ENCODE assay signal across 13 cellular contexts in the genomic region with DNA sequence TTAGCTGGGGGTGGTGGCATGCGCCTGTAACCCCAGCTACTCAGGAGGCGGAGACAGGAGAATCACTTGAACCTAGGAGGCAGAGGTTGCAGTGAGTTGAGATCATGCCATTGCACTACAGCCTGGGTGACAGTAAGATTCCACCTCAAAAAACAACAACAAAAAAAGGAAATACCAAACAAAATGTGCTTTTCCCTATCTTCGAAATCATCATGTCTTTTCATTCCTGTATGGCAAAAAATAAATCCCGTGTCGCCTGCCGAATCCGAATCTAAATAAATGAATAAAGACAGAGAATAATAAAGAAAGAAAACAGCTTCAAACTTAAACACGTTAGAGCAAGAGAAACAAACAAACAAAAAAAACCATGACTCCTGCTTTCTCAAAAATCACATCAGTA. TPM values are rescaled to one million over a fixed set of nuclear protein-coding genes. Genes with fewer than 3 reads are reported as not detected.
A peak's percentile ranks its signal among the peaks of the same experiment; 100 is the strongest.
DNase-seq lines count a peak whose midpoint lies in the region; ATAC-seq and TF ChIP-seq lines count a peak whose summit lies in the region.
"Had no signal": no experiment of that assay in that cellular context is flagged by ENCODE, and none has a peak within 500 bp of the region (broad histone marks: within the 10 kb centered on the region; RNA-seq: fewer than 3 reads in every experiment).

No MANE protein-coding gene starts in this region.

- no peaks in the 10 kb centered on the region for H3K27me3 Mint-ChIP-seq in activated CD4-positive, alpha-beta T cell treated with anti-CD3 and anti-CD28 coated beads for 36 hours
- H3K27me3 Mint-ChIP-seq in T-cell (no peaks in the 10 kb centered on the region), endothelial cell (ENCODE audit: unreplicated experiment) (peaks cover 4% of the 10 kb centered on the region)

- H3K4me1 Mint-ChIP-seq in activated CD4-positive, alpha-beta T cell treated with anti-CD3 and anti-CD28 coated beads for 36 hours: peaks cover 68% of the 10 kb centered on the region
- peaks cover 28 to 71% (median 61%) of the 10 kb centered on the region in 3 donors for H3K4me1 Mint-ChIP-seq in T-cell
- peaks cover 59% of the 10 kb centered on the region for H3K4me1 Mint-ChIP-seq in endothelial cell (ENCODE audit: unreplicated experiment)
- peaks cover 73% of the 10 kb centered on the region for H3K4me1 Mint-ChIP-seq in stimulated activated effector memory CD8-positive, alpha-beta T cell treated with anti-CD3 and anti-CD28 coated beads, Interleukin-12 subunit alpha, Interleukin-12 subunit beta, amount 100 ng/mL, for 72 hours

- H3K9me3 Mint-ChIP-seq in activated CD4-positive, alpha-beta T cell treated with anti-CD3 and anti-CD28 coated beads for 36 hours (ENCODE audit: low read depth): no peaks in the 10 kb centered on the region
- H3K9me3 Mint-ChIP-seq in T-cell: no peaks in the 10 kb centered on the region
- H3K9me3 Mint-ChIP-seq in endothelial cell (ENCODE audit: unreplicated experiment): no peaks in the 10 kb centered on the region
- H3K9me3 Mint-ChIP-seq in stimulated activated effector memory CD8-positive, alpha-beta T cell treated with anti-CD3 and anti-CD28 coated beads, Interleukin-12 subunit alpha, Interleukin-12 subunit beta, amount 100 ng/mL, for 72 hours: no peaks in the 10 kb centered on the region
- H3K9me3 Mint-ChIP-seq: neural progenitor cell had no signal

- H3K4me3 Mint-ChIP-seq in activated CD4-positive, alpha-beta T cell treated with anti-CD3 and anti-CD28 coated beads for 36 hours: no peak overlapping the region
- no peak overlapping the region for H3K4me3 Mint-ChIP-seq in T-cell
- peak overlapping the region; percentile 49 for H3K4me3 Mint-ChIP-seq in endothelial cell (ENCODE audit: unreplicated experiment)
- H3K4me3 Mint-ChIP-seq in stimulated activated effector memory CD8-positive, alpha-beta T cell treated with anti-CD3 and anti-CD28 coated beads, Interleukin-12 subunit alpha, Interleukin-12 subunit beta, amount 100 ng/mL, for 72 hours: peak overlapping the region; percentile 68
- H3K4me3 Mint-ChIP-seq: neural progenitor cell had no signal

- DNase-seq in activated CD4-positive, alpha-beta T cell treated with anti-CD3 and anti-CD28 coated beads for 36 hours: no peak
- DNase-seq in activated CD4-positive, alpha-beta T cell treated with anti-CD3 and anti-CD28 coated beads for 48 hours: no peak
- DNase-seq in T-cell: no peak
- DNase-seq in endothelial cell (ENCODE audit: low spot score): no peak
- no peak for DNase-seq in stimulated activated effector memory CD8-positive, alpha-beta T cell treated with anti-CD3 and anti-CD28 coated beads, Interleukin-12 subunit alpha, Interleukin-12 subunit beta, amount 100 ng/mL, for 72 hours (ENCODE audit: low spot score in 2 of 2)
- no peak for DNase-seq in NCI-H1436 treated with DMSO at 0.1 percent for 48 hours (lab: John Stamatoyannopoulos, UW)
- DNase-seq in caudate nucleus (lab: John Stamatoyannopoulos, UW): no peak
- DNase-seq: activated effector memory CD4-positive, alpha-beta T cell treated with Interleukin-2 at 50 U/mL for 16 hours; brain microvascular endothelial cell; left cardiac atrium had no signal

- peaks cover 12% of the 10 kb centered on the region for H3K36me3 Mint-ChIP-seq in activated CD4-positive, alpha-beta T cell treated with anti-CD3 and anti-CD28 coated beads for 36 hours (ENCODE audit: low read depth)
- H3K36me3 Mint-ChIP-seq in T-cell (peaks cover 6% of the 10 kb centered on the region), endothelial cell (ENCODE audit: low read depth, unreplicated experiment) (peaks cover 4% of the 10 kb centered on the region)
- H3K36me3 Mint-ChIP-seq in stimulated activated effector memory CD8-positive, alpha-beta T cell treated with anti-CD3 and anti-CD28 coated beads, Interleukin-12 subunit alpha, Interleukin-12 subunit beta, amount 100 ng/mL, for 72 hours: peaks cover 55% of the 10 kb centered on the region

- POLR2A ChIA-PET in activated CD4-positive, alpha-beta T cell treated with anti-CD3 and anti-CD28 coated beads for 36 hours (lab: Charles Lee): interaction anchor here (0.5 kb wide), 1 partner anchor 34 kb away, joined by 3 read pairs; no protein-coding TSS in a partner anchor
- POLR2A ChIA-PET in T-cell (lab: Charles Lee): no interaction called here

- H3K27ac Mint-ChIP-seq in activated CD4-positive, alpha-beta T cell treated with anti-CD3 and anti-CD28 coated beads for 36 hours: peak overlapping the region; percentile 56
- H3K27ac Mint-ChIP-seq in T-cell (peak overlapping the region; percentile 11 to 61), endothelial cell (ENCODE audit: unreplicated experiment) (peak overlapping the region; percentile 97)
- H3K27ac Mint-ChIP-seq in stimulated activated effector memory CD8-positive, alpha-beta T cell treated with anti-CD3 and anti-CD28 coated beads, Interleukin-12 subunit alpha, Interleukin-12 subunit beta, amount 100 ng/mL, for 72 hours: peak overlapping the region; percentile 86

- CTCF ChIA-PET in activated CD4-positive, alpha-beta T cell treated with anti-CD3 and anti-CD28 coated beads for 36 hours (lab: Charles Lee): interaction anchor here (0.7 kb wide), 1 partner anchor 92 kb away, joined by 3 read pairs; no protein-coding TSS in a partner anchor
- CTCF ChIA-PET in T-cell (lab: Charles Lee): interaction anchor here in 1 of 2 donors (1.3 kb wide), 1 partner anchor 26 kb away, joined by 3 read pairs; no protein-coding TSS in a partner anchor

- TF ChIP-seq CTCF in endothelial cell (IDR thresholded peaks at IDR 0.05; ENCODE audit: unreplicated experiment): no peak

- no peak for ATAC-seq in activated CD4-positive, alpha-beta T cell treated with anti-CD3 and anti-CD28 coated beads for 36 hours
- ATAC-seq in T-cell (replicated peaks in 1 of 4) (no peak), GM19452 (IDR thresholded peaks at IDR 0.05; ENCODE audit: unreplicated experiment) (no peak)
- ATAC-seq in stimulated activated effector memory CD8-positive, alpha-beta T cell treated with anti-CD3 and anti-CD28 coated beads, Interleukin-12 subunit alpha, Interleukin-12 subunit beta, amount 100 ng/mL, for 72 hours: no peak

- H3K27ac ChIP-seq in caudate nucleus (ENCODE audit: low read depth, low read length): no peak overlapping the region
- H3K27ac ChIP-seq: neural progenitor cell, thoracic aorta had no signal

- intact Hi-C loops in activated CD4-positive, alpha-beta T cell treated with anti-CD3 and anti-CD28 coated beads for 36 hours (cut with DNase I, micrococcal nuclease): no loop called here

RNA-seq across cellular contexts. Expression of a gene that starts 11.8 kb away (rescaled TPM):
- 10 to 100 TPM; 18.6 to 19.6 TPM for total RNA-seq in activated CD4-positive, alpha-beta T cell treated with anti-CD3 and anti-CD28 coated beads for 36 hours
- total RNA-seq in T-cell: 10 to 100 TPM in 2 of 5 donors, 1 to 10 TPM in 3; 4.6 to 11.9 (median 9.2) TPM
- 115 TPM for total RNA-seq in endothelial cell (ENCODE audit: unreplicated experiment)

Comparison
In these comparisons a context has a peak if more than half of its experiments do, and no peak if none do; other contexts are left out.
1. H3K27ac Mint-ChIP-seq: peak in every context shown above with its lines; median percentile 97 in endothelial cell; 86 in stimulated activated effector memory CD8-positive, alpha-beta T cell treated with anti-CD3 and anti-CD28 coated beads, Interleukin-12 subunit alpha, Interleukin-12 subunit beta, amount 100 ng/mL, for 72 hours; 56 in activated CD4-positive, alpha-beta T cell treated with anti-CD3 and anti-CD28 coated beads for 36 hours; 36 in T-cell.
2. H3K4me3 Mint-ChIP-seq: peak in endothelial cell (single experiment) and stimulated activated effector memory CD8-positive, alpha-beta T cell treated with anti-CD3 and anti-CD28 coated beads, Interleukin-12 subunit alpha, Interleukin-12 subunit beta, amount 100 ng/mL, for 72 hours (single experiment); none in activated CD4-positive, alpha-beta T cell treated with anti-CD3 and anti-CD28 coated beads for 36 hours (single experiment) and T-cell (0 of 3).